In genomic region chr1:223776826-223777454, GRCh38 we compare ENCODE assay signal across 14 cellular contexts.
A peak's percentile ranks its signal among the peaks of the same experiment; 100 is the strongest.
DNase-seq lines count a peak whose midpoint lies in the region; ATAC-seq and TF ChIP-seq lines count a peak whose summit lies in the region.
"Had no signal": no experiment of that assay in that cellular context is flagged by ENCODE, and none has a peak within 500 bp of the region (broad histone marks: within the 10 kb centered on the region; RNA-seq: fewer than 3 reads in every experiment).

No MANE protein-coding gene starts in this region.

- ATAC-seq in CD4-positive, alpha-beta T cell (ENCODE audit: poor library complexity): no peak
- ATAC-seq in natural killer cell treated with Interleukin-12 subunit alpha and Interleukin-12 subunit beta and Interleukin-15 and Interleukin-18, amount 100 ng/mL, for 72 hours: no peak
- no peak for ATAC-seq in GM19452 (IDR thresholded peaks at IDR 0.05; ENCODE audit: unreplicated experiment)
- no peak for ATAC-seq in GM18520 (IDR thresholded peaks at IDR 0.05; ENCODE audit: unreplicated experiment)
- no peak for ATAC-seq in HG03135 (IDR thresholded peaks at IDR 0.05; ENCODE audit: unreplicated experiment)

- no peaks in the 10 kb centered on the region for H3K27me3 ChIP-seq in CD4-positive, alpha-beta T cell (ENCODE audit: control insufficient read depth, insufficient read depth, low read length)
- no peaks in the 10 kb centered on the region for H3K27me3 ChIP-seq in brain microvascular endothelial cell (replicated peaks)
- H3K27me3 ChIP-seq: SJSA1 had no signal

- peak overlapping the region; percentile 25 for H3K27ac ChIP-seq in CD4-positive, alpha-beta T cell (ENCODE audit: low read depth, low read length)
- H3K27ac ChIP-seq in brain microvascular endothelial cell: peak overlapping the region; percentile 84

- peaks cover 88% of the 10 kb centered on the region for H3K36me3 Mint-ChIP-seq in CD4-positive, alpha-beta T cell (ENCODE audit: low read depth)
- H3K36me3 Mint-ChIP-seq in HFFc6 (ENCODE audit: low read depth): peaks cover 43% of the 10 kb centered on the region
- peaks cover 23% of the 10 kb centered on the region for H3K36me3 Mint-ChIP-seq in natural killer cell treated with Interleukin-12 subunit alpha and Interleukin-12 subunit beta and Interleukin-15 and Interleukin-18, amount 100 ng/mL, for 72 hours

- CTCF ChIA-PET in CD4-positive, alpha-beta T cell (lab: Charles Lee): interaction anchor here (1.6 kb wide), 1 partner anchor 28 kb away, joined by 3 read pairs; no protein-coding TSS in a partner anchor

- H3K4me3 Mint-ChIP-seq in CD4-positive, alpha-beta T cell: no peak overlapping the region
- H3K4me3 Mint-ChIP-seq in HFFc6: no peak overlapping the region; the same call in 1 of the 2 replicates
- peak overlapping the region; percentile 11 for H3K4me3 Mint-ChIP-seq in natural killer cell treated with Interleukin-12 subunit alpha and Interleukin-12 subunit beta and Interleukin-15 and Interleukin-18, amount 100 ng/mL, for 72 hours

- peaks cover 63% of the 10 kb centered on the region for H3K36me3 ChIP-seq in brain microvascular endothelial cell (replicated peaks)

- no peaks in the 10 kb centered on the region for H3K9me3 Mint-ChIP-seq in CD4-positive, alpha-beta T cell
- H3K9me3 Mint-ChIP-seq in HFFc6: no peaks in the 10 kb centered on the region; the same call in 1 of the 2 replicates
- no peaks in the 10 kb centered on the region for H3K9me3 Mint-ChIP-seq in natural killer cell treated with Interleukin-12 subunit alpha and Interleukin-12 subunit beta and Interleukin-15 and Interleukin-18, amount 100 ng/mL, for 72 hours

- in situ Hi-C loops in brain microvascular endothelial cell (cut with HindIII; ENCODE audit: low pct_ligation_motif_present, low sequenced_read_pairs): no loop called here

- no peaks in the 10 kb centered on the region for H3K27me3 Mint-ChIP-seq in CD4-positive, alpha-beta T cell
- peaks cover 4% of the 10 kb centered on the region; the same call in 1 of the 2 replicates for H3K27me3 Mint-ChIP-seq in HFFc6 (ENCODE audit: insufficient read depth)
- H3K27me3 Mint-ChIP-seq in natural killer cell treated with Interleukin-12 subunit alpha and Interleukin-12 subunit beta and Interleukin-15 and Interleukin-18, amount 100 ng/mL, for 72 hours: no peaks in the 10 kb centered on the region

- no peaks in the 10 kb centered on the region for H3K9me3 ChIP-seq in CD4-positive, alpha-beta T cell (ENCODE audit: control insufficient read depth, low read length)
- H3K9me3 ChIP-seq: SJSA1 had no signal

- intact Hi-C loops in CD4-positive, alpha-beta T cell (cut with DNase I, micrococcal nuclease): no loop called here

- H3K4me1 Mint-ChIP-seq in CD4-positive, alpha-beta T cell (ENCODE audit: low read depth): peaks cover 16% of the 10 kb centered on the region
- peaks cover 57% of the 10 kb centered on the region for H3K4me1 Mint-ChIP-seq in HFFc6 (ENCODE audit: low read depth)
- peaks cover 30 to 36% of the 10 kb centered on the region in 2 donors for H3K4me1 Mint-ChIP-seq in natural killer cell treated with Interleukin-12 subunit alpha and Interleukin-12 subunit beta and Interleukin-15 and Interleukin-18, amount 100 ng/mL, for 72 hours (ENCODE audit: low read depth in 2 of 2)

- H3K27ac Mint-ChIP-seq in CD4-positive, alpha-beta T cell: peak overlapping the region; percentile 50
- peak overlapping the region; percentile 83 for H3K27ac Mint-ChIP-seq in HFFc6
- peak overlapping the region; percentile 65 to 92 for H3K27ac Mint-ChIP-seq in natural killer cell treated with Interleukin-12 subunit alpha and Interleukin-12 subunit beta and Interleukin-15 and Interleukin-18, amount 100 ng/mL, for 72 hours

- POLR2A ChIA-PET in CD4-positive, alpha-beta T cell (lab: Charles Lee): interaction anchor here (2.1 kb wide), 1 partner anchor 69 kb away, joined by 4 read pairs; the partner anchor contains the start of gene TP53BP2

- no peak for TF ChIP-seq CTCF in CD4-positive, alpha-beta T cell (IDR thresholded peaks at IDR 0.05)
- TF ChIP-seq CTCF in HFFc6 (IDR thresholded peaks at IDR 0.05) (no peak), brain microvascular endothelial cell (IDR thresholded peaks at IDR 0.05; ENCODE audit: low read depth, low read length, missing control alignments) (no peak)

- H3K4me3 ChIP-seq in brain microvascular endothelial cell (ENCODE audit: low read depth, low read length): no peak overlapping the region
- H3K4me3 ChIP-seq: GM23248, SJSA1 had no signal

- no peak for DNase-seq in CD4-positive, alpha-beta T cell
- DNase-seq in HFFc6 (no peak), brain microvascular endothelial cell (no peak)
- DNase-seq in natural killer cell treated with Interleukin-12 subunit alpha and Interleukin-12 subunit beta and Interleukin-15 and Interleukin-18, amount 100 ng/mL, for 72 hours (ENCODE audit: low spot score): no peak
- no peak for DNase-seq in NK-92 treated with Interleukin-12 subunit alpha and Interleukin-12 subunit beta, amount 100 ng/mL, for 24 hours (lab: John Stamatoyannopoulos, UW)
- DNase-seq: glutamatergic neuron; GM23248; NCI-H1417 treated with DMSO at 0.1 percent for 48 hours; NCI-H526 treated with DMSO at 0.1 percent for 48 hours; stimulated activated CD4-positive, alpha-beta T cell treated with anti-CD3 and anti-CD28 coated beads, Interleukin-4, amount 100 ng/mL, for 24 hours had no signal
